ENCODE assay signal across 12 cellular contexts in the genomic region with DNA sequence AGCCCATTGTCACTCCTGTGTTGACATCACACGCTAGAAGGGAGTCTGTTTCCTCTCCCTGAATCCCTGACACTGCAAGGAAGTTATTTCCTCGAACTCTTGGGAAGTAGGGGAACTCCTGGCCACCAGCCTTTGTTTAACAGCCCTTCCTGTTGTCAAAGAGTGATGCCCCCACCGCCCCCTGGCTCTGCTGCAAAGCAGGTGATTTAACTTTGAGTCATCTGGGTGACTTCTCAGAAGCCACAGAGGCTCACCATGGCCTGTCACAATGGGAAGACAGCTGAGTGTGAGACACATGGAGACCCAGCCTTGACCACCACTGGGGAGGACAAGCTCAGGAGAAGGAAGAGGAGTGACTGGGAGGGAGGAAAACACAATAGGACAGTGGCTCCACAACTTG.
DNase-seq lines count a peak whose midpoint lies in the region; ATAC-seq lines count a peak whose summit lies in the region.
"Had no signal": no experiment of that assay in that cellular context is flagged by ENCODE, and none has a peak within 500 bp of the region (broad histone marks: within the 10 kb centered on the region; RNA-seq: fewer than 3 reads in every experiment).

No MANE protein-coding gene starts in this region.

- H3K27me3 ChIP-seq in SJCRH30 = no peaks in the 10 kb centered on the region

- DNase-seq in stimulated activated CD4-positive, alpha-beta T cell treated with anti-CD3 and anti-CD28 coated beads, Interleukin-1b, Interleukin-23, amount 100 ng/mL, for 48 hours = peak; percentile 50
- no peak for DNase-seq in stimulated activated CD4-positive, alpha-beta T cell treated with anti-CD3 and anti-CD28 coated beads, Interleukin-4, amount 100 ng/mL, for 4 hours
- DNase-seq in activated T-helper 2 cell treated with anti-CD3 and anti-CD28 coated beads, Interferon-gamma antibody, Interleukin-2, Interleukin-4, amounts not matched to agents 10 μg/mL and 5 μg/mL and 100 μg/mL, durations not matched to agents 14 hours and 24 hours and 36 hours (ENCODE audit: low spot score) = no peak
- DNase-seq in left lobe of liver (ENCODE audit: low spot score) = no peak
- no peak for DNase-seq in SJCRH30
- no peak for DNase-seq in COLO668 (lab: John Stamatoyannopoulos, UW; ENCODE audit: unreplicated experiment)
- DNase-seq: CD4-positive, alpha-beta T cell; mesendoderm; SIG-M5 had no signal

- peak; percentile 43 for ATAC-seq in left lobe of liver
- no peak for ATAC-seq in GM21423 (IDR thresholded peaks at IDR 0.05; ENCODE audit: unreplicated experiment)
- ATAC-seq in GM18868 (IDR thresholded peaks at IDR 0.05; ENCODE audit: unreplicated experiment) = no peak

- H3K27ac Mint-ChIP-seq in activated T-helper 2 cell treated with anti-CD3 and anti-CD28 coated beads, Interferon-gamma antibody, Interleukin-2, Interleukin-4, amounts not matched to agents 10 μg/mL and 5 μg/mL and 100 μg/mL, durations not matched to agents 14 hours and 24 hours and 36 hours = peak overlapping the region; percentile 73
- H3K27ac Mint-ChIP-seq: CD4-positive, alpha-beta T cell had no signal

- H3K4me3 Mint-ChIP-seq in activated T-helper 2 cell treated with anti-CD3 and anti-CD28 coated beads, Interferon-gamma antibody, Interleukin-2, Interleukin-4, amounts not matched to agents 10 μg/mL and 5 μg/mL and 100 μg/mL, durations not matched to agents 14 hours and 24 hours and 36 hours (ENCODE audit: low read depth) = no peak overlapping the region
- H3K4me3 Mint-ChIP-seq: CD4-positive, alpha-beta T cell had no signal

- intact Hi-C loops in activated T-helper 2 cell treated with anti-CD3 and anti-CD28 coated beads, Interferon-gamma antibody, Interleukin-2, Interleukin-4, amounts not matched to agents 10 μg/mL and 5 μg/mL and 100 μg/mL, durations not matched to agents 14 hours and 24 hours and 36 hours (cut with micrococcal nuclease) = loop anchor here (5.0 to 10.0 kb wide), 2 partner anchors 184 to 193 kb away; partner anchors contain the start of genes ETS2 and PSMG1

- no peaks in the 10 kb centered on the region for H3K36me3 ChIP-seq in SJCRH30

- no peaks in the 10 kb centered on the region for H3K9me3 ChIP-seq in SJCRH30 (replicated peaks)

- no peak overlapping the region for H3K4me3 ChIP-seq in SJCRH30
- H3K4me3 ChIP-seq: smooth muscle cell had no signal

- H3K36me3 Mint-ChIP-seq in activated T-helper 2 cell treated with anti-CD3 and anti-CD28 coated beads, Interferon-gamma antibody, Interleukin-2, Interleukin-4, amounts not matched to agents 10 μg/mL and 5 μg/mL and 100 μg/mL, durations not matched to agents 14 hours and 24 hours and 36 hours (ENCODE audit: low read depth) = peaks cover 3% of the 10 kb centered on the region

- H3K9me3 Mint-ChIP-seq in activated T-helper 2 cell treated with anti-CD3 and anti-CD28 coated beads, Interferon-gamma antibody, Interleukin-2, Interleukin-4, amounts not matched to agents 10 μg/mL and 5 μg/mL and 100 μg/mL, durations not matched to agents 14 hours and 24 hours and 36 hours = no peaks in the 10 kb centered on the region
- H3K9me3 Mint-ChIP-seq: CD4-positive, alpha-beta T cell had no signal

- H3K27ac ChIP-seq in SJCRH30 = no peak overlapping the region

- H3K27me3 Mint-ChIP-seq in activated T-helper 2 cell treated with anti-CD3 and anti-CD28 coated beads, Interferon-gamma antibody, Interleukin-2, Interleukin-4, amounts not matched to agents 10 μg/mL and 5 μg/mL and 100 μg/mL, durations not matched to agents 14 hours and 24 hours and 36 hours (ENCODE audit: low read depth) = no peaks in the 10 kb centered on the region
- H3K27me3 Mint-ChIP-seq: CD4-positive, alpha-beta T cell had no signal

- no peaks in the 10 kb centered on the region for H3K4me1 ChIP-seq in SJCRH30

- H3K4me1 Mint-ChIP-seq in activated T-helper 2 cell treated with anti-CD3 and anti-CD28 coated beads, Interferon-gamma antibody, Interleukin-2, Interleukin-4, amounts not matched to agents 10 μg/mL and 5 μg/mL and 100 μg/mL, durations not matched to agents 14 hours and 24 hours and 36 hours (ENCODE audit: low read depth) = peaks cover 70% of the 10 kb centered on the region
